In genomic region chr7:2979951-2980350, GRCh38 we compare ENCODE assay signal across 20 cellular contexts.
A peak's percentile ranks its signal among the peaks of the same experiment; 100 is the strongest.
DNase-seq lines count a peak whose midpoint lies in the region; ATAC-seq and TF ChIP-seq lines count a peak whose summit lies in the region.
"Had no signal": no experiment of that assay in that cellular context is flagged by ENCODE, and none has a peak within 500 bp of the region (broad histone marks: within the 10 kb centered on the region; RNA-seq: fewer than 3 reads in every experiment).

No MANE protein-coding gene starts in this region.

- peaks cover 11% of the 10 kb centered on the region for H3K36me3 ChIP-seq in BLaER1
- H3K36me3 ChIP-seq: cardiac muscle cell had no signal

- H3K9me3 ChIP-seq in BLaER1 (peaks cover 12% of the 10 kb centered on the region), mononuclear cell (ENCODE audit: low read depth, low read length) (no peaks in the 10 kb centered on the region)
- H3K9me3 ChIP-seq: testis had no signal

- peak overlapping the region; percentile 47; the same call in 1 of the 2 replicates for H3K4me3 ChIP-seq in BLaER1
- H3K4me3 ChIP-seq in GM12865 (ENCODE audit: low read depth, low read length): peak overlapping the region; percentile 38; the same call in 1 of the 2 replicates
- H3K4me3 ChIP-seq in mononuclear cell (ENCODE audit: low read length): peak overlapping the region; percentile 15
- H3K4me3 ChIP-seq: cardiac muscle cell, testis had no signal

- H3K4me1 Mint-ChIP-seq in activated T-helper 17 cell treated with anti-CD3 and anti-CD28 coated beads, Interleukin-2, amount 50 U/mL, for 72 hours: peaks cover 33% of the 10 kb centered on the region

- peaks cover 67% of the 10 kb centered on the region for H3K36me3 Mint-ChIP-seq in activated T-helper 17 cell treated with anti-CD3 and anti-CD28 coated beads, Interleukin-2, amount 50 U/mL, for 72 hours (ENCODE audit: low read depth)

- H3K27ac ChIP-seq in BLaER1: peak overlapping the region; percentile 14; the same call in 1 of the 2 replicates
- H3K27ac ChIP-seq: cardiac muscle cell, testis had no signal

- peak overlapping the region; percentile 90 for H3K4me2 ChIP-seq in BLaER1

- H3K4me3 Mint-ChIP-seq in activated T-helper 17 cell treated with anti-CD3 and anti-CD28 coated beads, Interleukin-2, amount 50 U/mL, for 72 hours: peak overlapping the region; percentile 87

- H3K27me3 ChIP-seq in BLaER1: peaks cover 29% of the 10 kb centered on the region; the same call in 1 of the 2 replicates
- H3K27me3 ChIP-seq in mononuclear cell (ENCODE audit: insufficient read depth, low read length): peaks cover 6% of the 10 kb centered on the region
- H3K27me3 ChIP-seq: cardiac muscle cell, testis had no signal

- peak overlapping the region; percentile 82 for H3K27ac Mint-ChIP-seq in activated T-helper 17 cell treated with anti-CD3 and anti-CD28 coated beads, Interleukin-2, amount 50 U/mL, for 72 hours
- H3K27ac Mint-ChIP-seq: progenitor cell of endocrine pancreas had no signal

- no peak for DNase-seq in GM12865 (ENCODE audit: low read depth)
- no peak for DNase-seq in NK-92 (lab: John Stamatoyannopoulos, UW; ENCODE audit: unreplicated experiment)
- DNase-seq: activated gamma-delta T cell treated with Interleukin-2 at 50 U/mL for 16 hours, AML-193, DND-41, GOT3, islet precursor cell, NCI-H1105, NCI-H345, PC-3 had no signal

- H3K4me1 ChIP-seq in BLaER1 (peaks cover 60% of the 10 kb centered on the region), mononuclear cell (ENCODE audit: insufficient read depth, low read length) (peaks cover 74% of the 10 kb centered on the region)
- H3K4me1 ChIP-seq: testis had no signal

- no peaks in the 10 kb centered on the region for H4K20me1 ChIP-seq in BLaER1

- TF ChIP-seq CTCF in GM12865 (IDR thresholded peaks at IDR 0.05; ENCODE audit: insufficient read depth, low read depth, low read length, missing control alignments): no peak

- no peaks in the 10 kb centered on the region for H3K27me3 Mint-ChIP-seq in activated T-helper 17 cell treated with anti-CD3 and anti-CD28 coated beads, Interleukin-2, amount 50 U/mL, for 72 hours

- H3K9me3 Mint-ChIP-seq in activated T-helper 17 cell treated with anti-CD3 and anti-CD28 coated beads, Interleukin-2, amount 50 U/mL, for 72 hours: no peaks in the 10 kb centered on the region

- no peak for ATAC-seq in activated T-helper 17 cell treated with anti-CD3 and anti-CD28 coated beads, Interleukin-2, amount 50 U/mL, for 72 hours (replicated peaks)
- ATAC-seq in GM21825 (IDR thresholded peaks at IDR 0.05; ENCODE audit: unreplicated experiment) (no peak), GM18868 (IDR thresholded peaks at IDR 0.05; ENCODE audit: unreplicated experiment) (no peak), GM21737 (IDR thresholded peaks at IDR 0.05; ENCODE audit: unreplicated experiment) (no peak)
- ATAC-seq: HepG2, PC-3 had no signal

- 0 out of 2 replicates have a peak overlapping the region, but pooled peaks have one; percentile 35 for H3K9ac ChIP-seq in BLaER1
